ENCODE assay signal across 1 cellular context in genomic region chr2:171482308-171482707, GRCh38.
TF ChIP-seq lines count a peak whose summit lies in the region.

No MANE protein-coding gene starts in this region.

TF ChIP-seq in GM23338, 12 proteins besides CTCF, POLR2A, EP300 and RAD21 (continued from another document):
- TF ChIP-seq REST (IDR thresholded peaks at IDR 0.05; ENCODE audit: unreplicated experiment) (no peak), JUNB (IDR thresholded peaks at IDR 0.05; ENCODE audit: unreplicated experiment) (no peak), EZH2phosphoT487 (IDR thresholded peaks at IDR 0.05; ENCODE audit: unreplicated experiment) (no peak), NANOG (IDR thresholded peaks at IDR 0.05; ENCODE audit: borderline replicate concordance) (no peak), ZNF331 (CRISPR knock-in tag; IDR thresholded peaks at IDR 0.05; ENCODE audit: low read depth) (no peak), ETS1 (IDR thresholded peaks at IDR 0.05) (no peak), CREB1 (CRISPR knock-in tag; IDR thresholded peaks at IDR 0.05; ENCODE audit: low read depth) (no peak), ZNF462 (CRISPR knock-in tag; IDR thresholded peaks at IDR 0.05) (no peak)
